Comparison of ENCODE assay signal across 10 cellular contexts in the genomic region with DNA sequence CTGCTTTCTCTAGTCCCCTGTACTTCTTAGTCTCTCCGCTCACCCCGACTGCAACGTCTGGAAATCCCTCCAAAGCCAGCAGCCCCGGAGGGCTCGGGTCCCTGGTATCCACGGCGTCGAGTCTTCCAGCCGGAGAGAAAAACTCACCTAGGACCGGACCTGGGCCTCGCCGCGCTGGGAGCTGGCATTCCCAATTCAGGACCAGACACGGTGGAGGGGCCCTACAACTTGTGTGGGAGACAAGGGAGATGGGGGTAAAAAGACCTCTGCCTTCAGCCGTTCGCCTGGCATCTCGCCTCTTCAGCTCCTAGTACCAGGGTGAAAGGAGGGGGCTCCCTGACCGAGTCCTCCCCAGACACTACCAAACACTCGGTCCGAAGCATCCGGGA.
A peak's percentile ranks its signal among the peaks of the same experiment; 100 is the strongest.
DNase-seq lines count a peak whose midpoint lies in the region; ATAC-seq and TF ChIP-seq lines count a peak whose summit lies in the region.
"Had no signal": no experiment of that assay in that cellular context is flagged by ENCODE, and none has a peak within 500 bp of the region (broad histone marks: within the 10 kb centered on the region; RNA-seq: fewer than 3 reads in every experiment).

No MANE protein-coding gene starts in this region.

- H3K4me3 ChIP-seq in fibroblast of villous mesenchyme (ENCODE audit: low read depth, low read length) = peak overlapping the region; percentile 39
- peak overlapping the region; percentile 51 for H3K4me3 ChIP-seq in smooth muscle cell
- H3K4me3 ChIP-seq in aorta (ENCODE audit: low read length in 2 of 2) = no peak overlapping the region

- intact Hi-C loops in activated CD4-positive, alpha-beta memory T cell treated with anti-CD3 and anti-CD28 coated beads for 36 hours (cut with micrococcal nuclease) = loop anchor here (2.0 kb wide), 1 partner anchor 191 kb away; a partner anchor contains a TSS
- intact Hi-C loops in aorta (cut with DNase I) = no loop called here

- H3K27ac ChIP-seq in smooth muscle cell (ENCODE audit: low read depth) (no peak overlapping the region), aorta (ENCODE audit: low read depth in 1 of 2, low read length in 2 of 2) (no peak overlapping the region)
- H3K27ac ChIP-seq: epithelial cell of prostate, tibial artery had no signal

- H3K36me3 ChIP-seq in smooth muscle cell (ENCODE audit: low read depth) = no peaks in the 10 kb centered on the region
- H3K36me3 ChIP-seq in aorta (ENCODE audit: control insufficient read depth in 1 of 2, insufficient read depth in 2 of 2, low read length in 1 of 2) = no peaks in the 10 kb centered on the region
- H3K36me3 ChIP-seq: tibial artery had no signal

- POLR2A ChIA-PET in activated CD4-positive, alpha-beta memory T cell treated with anti-CD3 and anti-CD28 coated beads for 36 hours (lab: Charles Lee) = no interaction called here

- WGBS in smooth muscle cell (ENCODE audit: low lambda C conversion rate) = 12% methylated on average over 21 of the region's 21 CpGs
- WGBS in aorta, 2 donors = 14 to 15% methylated on average over 21 of the region's 21 CpGs

- TF ChIP-seq CTCF in fibroblast of villous mesenchyme (IDR thresholded peaks at IDR 0.05; ENCODE audit: insufficient read depth, low read depth, low read length) = no peak
- TF ChIP-seq CTCF in smooth muscle cell (IDR thresholded peaks at IDR 0.05; ENCODE audit: borderline replicate concordance, insufficient read depth, poor library complexity, severe bottlenecking) = no peak

- H3K4me1 ChIP-seq in smooth muscle cell (ENCODE audit: low read depth) (peaks cover 36% of the 10 kb centered on the region), aorta (ENCODE audit: control insufficient read depth in 1 of 2, insufficient read depth in 2 of 2, low read length in 2 of 2) (peaks cover 0 to 2% of the 10 kb centered on the region in 2 donors)

- CTCF ChIA-PET in activated CD4-positive, alpha-beta memory T cell treated with anti-CD3 and anti-CD28 coated beads for 36 hours (lab: Charles Lee) = interaction anchor here (1.3 kb wide), 1 partner anchor 47 kb away, joined by 3 read pairs; no protein-coding TSS in a partner anchor

- no peaks in the 10 kb centered on the region for H3K79me2 ChIP-seq in smooth muscle cell (ENCODE audit: low read depth)

- no peak for ATAC-seq in activated T-cell treated with anti-CD3 and anti-CD28 coated beads, Interleukin-2, amount 50 U/mL, for 72 hours (replicated peaks in 1 of 2)
- ATAC-seq in GM18511 (IDR thresholded peaks at IDR 0.05; ENCODE audit: unreplicated experiment) (no peak), aorta (ENCODE audit: low FRiP score) (no peak)

- H3K9me3 Mint-ChIP-seq in activated T-cell treated with anti-CD3 and anti-CD28 coated beads, Interleukin-2, amount 50 U/mL, for 72 hours = peaks cover 0 to 1% of the 10 kb centered on the region in 2 donors
- no peaks in the 10 kb centered on the region for H3K9me3 Mint-ChIP-seq in activated CD4-positive, alpha-beta memory T cell treated with anti-CD3 and anti-CD28 coated beads for 36 hours

- peaks cover 1 to 2% of the 10 kb centered on the region in 2 donors for H3K36me3 Mint-ChIP-seq in activated T-cell treated with anti-CD3 and anti-CD28 coated beads, Interleukin-2, amount 50 U/mL, for 72 hours (ENCODE audit: insufficient read depth in 2 of 2)
- H3K36me3 Mint-ChIP-seq in activated CD4-positive, alpha-beta memory T cell treated with anti-CD3 and anti-CD28 coated beads for 36 hours = peaks cover 7% of the 10 kb centered on the region

- H3K27me3 ChIP-seq in smooth muscle cell (ENCODE audit: low read depth) (no peaks in the 10 kb centered on the region), aorta (ENCODE audit: control insufficient read depth in 1 of 2, insufficient read depth in 2 of 2, low read length in 1 of 2) (peaks cover 0 to 4% of the 10 kb centered on the region in 2 donors)

- H3F3A ChIP-seq in smooth muscle cell (ENCODE audit: low read depth) = peaks cover 23% of the 10 kb centered on the region

- no peak for DNase-seq in activated T-cell treated with anti-CD3 and anti-CD28 coated beads, Interleukin-2, amount 50 U/mL, for 72 hours
- DNase-seq in activated T-cell treated with anti-CD3 and anti-CD28 coated beads for 4 hours (no peak), fibroblast of villous mesenchyme (ENCODE audit: low read depth) (no peak), smooth muscle cell (lab: John Stamatoyannopoulos, UW; ENCODE audit: unreplicated experiment) (no peak), NCI-H1048 (lab: John Stamatoyannopoulos, UW) (no peak), aorta (no peak)
- DNase-seq in activated CD4-positive, alpha-beta memory T cell treated with anti-CD3 and anti-CD28 coated beads for 36 hours = no peak
- DNase-seq: tibial artery had no signal

- H4K20me1 ChIP-seq in smooth muscle cell (ENCODE audit: low read depth) = no peaks in the 10 kb centered on the region

- H3K27ac Mint-ChIP-seq in activated T-cell treated with anti-CD3 and anti-CD28 coated beads, Interleukin-2, amount 50 U/mL, for 72 hours = peak overlapping the region; percentile 57
- H3K27ac Mint-ChIP-seq in activated CD4-positive, alpha-beta memory T cell treated with anti-CD3 and anti-CD28 coated beads for 36 hours = peak overlapping the region; percentile 20

- H3K4me3 Mint-ChIP-seq in activated T-cell treated with anti-CD3 and anti-CD28 coated beads, Interleukin-2, amount 50 U/mL, for 72 hours = peak overlapping the region; percentile 61 to 69
- H3K4me3 Mint-ChIP-seq in activated CD4-positive, alpha-beta memory T cell treated with anti-CD3 and anti-CD28 coated beads for 36 hours = no peak overlapping the region

- no peak overlapping the region for H3K9ac ChIP-seq in smooth muscle cell (ENCODE audit: low read depth)

- peaks cover 38% of the 10 kb centered on the region for H3K4me1 Mint-ChIP-seq in activated T-cell treated with anti-CD3 and anti-CD28 coated beads, Interleukin-2, amount 50 U/mL, for 72 hours (ENCODE audit: low read depth)
- H3K4me1 Mint-ChIP-seq in activated CD4-positive, alpha-beta memory T cell treated with anti-CD3 and anti-CD28 coated beads for 36 hours (ENCODE audit: low read depth) = peaks cover 20% of the 10 kb centered on the region

- H3K4me2 ChIP-seq in smooth muscle cell = peak overlapping the region; percentile 83

- H3K9me3 ChIP-seq in smooth muscle cell (replicated peaks; ENCODE audit: low read depth) (no peaks in the 10 kb centered on the region), aorta (ENCODE audit: control insufficient read depth, low read length) (peaks cover 3% of the 10 kb centered on the region)
- H3K9me3 ChIP-seq: tibial artery had no signal

- peak overlapping the region; percentile 83 for H2AFZ ChIP-seq in smooth muscle cell (ENCODE audit: low read depth)

- H3K27me3 Mint-ChIP-seq in activated T-cell treated with anti-CD3 and anti-CD28 coated beads, Interleukin-2, amount 50 U/mL, for 72 hours (ENCODE audit: low read depth) = peaks cover 73% of the 10 kb centered on the region
- H3K27me3 Mint-ChIP-seq in activated CD4-positive, alpha-beta memory T cell treated with anti-CD3 and anti-CD28 coated beads for 36 hours = peaks cover 71% of the 10 kb centered on the region

Comparison
In these comparisons a context has a peak if more than half of its experiments do, and no peak if none do; other contexts are left out.
1. H3K4me3 ChIP-seq: peak in fibroblast of villous mesenchyme (single experiment) and smooth muscle cell (single experiment); none in aorta (0 of 2).